8 cellular contexts compared by ENCODE assay signal in genomic region chr1:225817611-225818061, GRCh38. TPM values are rescaled to one million over a fixed set of nuclear protein-coding genes. Genes with fewer than 3 reads are reported as not detected.
DNase-seq lines count a peak whose midpoint lies in the region; ATAC-seq and TF ChIP-seq lines count a peak whose summit lies in the region.

No MANE protein-coding gene starts in this region.

- no peak overlapping the region for H3K4me3 Mint-ChIP-seq in activated CD4-positive, alpha-beta T cell treated with anti-CD3 and anti-CD28 coated beads for 36 hours
- H3K4me3 Mint-ChIP-seq in WTC11: no peak overlapping the region
- H3K4me3 Mint-ChIP-seq in progenitor cell of endocrine pancreas (ENCODE audit: low read depth): no peak overlapping the region

- ATAC-seq in activated CD4-positive, alpha-beta T cell treated with anti-CD3 and anti-CD28 coated beads for 36 hours: peak; percentile 47
- peak; percentile 27 for ATAC-seq in WTC11
- ATAC-seq in Right ventricle myocardium superior (ENCODE audit: poor library complexity): peak; percentile 54
- ATAC-seq in HG03097 (IDR thresholded peaks at IDR 0.05; ENCODE audit: low FRiP score, unreplicated experiment): no peak

- no peaks in the 10 kb centered on the region for H3K27me3 Mint-ChIP-seq in activated CD4-positive, alpha-beta T cell treated with anti-CD3 and anti-CD28 coated beads for 36 hours
- H3K27me3 Mint-ChIP-seq in WTC11 (ENCODE audit: low read depth): no peaks in the 10 kb centered on the region; the same call in 1 of the 2 replicates
- H3K27me3 Mint-ChIP-seq in progenitor cell of endocrine pancreas: no peaks in the 10 kb centered on the region

- intact Hi-C loops in activated CD4-positive, alpha-beta T cell treated with anti-CD3 and anti-CD28 coated beads for 36 hours (cut with DNase I, micrococcal nuclease): no loop called here
- intact Hi-C loops in Right ventricle myocardium superior (cut with DNase I): no loop called here

- H3K9me3 Mint-ChIP-seq in activated CD4-positive, alpha-beta T cell treated with anti-CD3 and anti-CD28 coated beads for 36 hours (ENCODE audit: low read depth): no peaks in the 10 kb centered on the region
- H3K9me3 Mint-ChIP-seq in WTC11 (no peaks in the 10 kb centered on the region), progenitor cell of endocrine pancreas (ENCODE audit: low read depth) (no peaks in the 10 kb centered on the region)

- no peaks in the 10 kb centered on the region for H3K36me3 Mint-ChIP-seq in activated CD4-positive, alpha-beta T cell treated with anti-CD3 and anti-CD28 coated beads for 36 hours (ENCODE audit: low read depth)
- H3K36me3 Mint-ChIP-seq in WTC11: peaks cover 10% of the 10 kb centered on the region
- peaks cover 8% of the 10 kb centered on the region for H3K36me3 Mint-ChIP-seq in progenitor cell of endocrine pancreas (ENCODE audit: insufficient read depth)

- H3K27ac Mint-ChIP-seq in activated CD4-positive, alpha-beta T cell treated with anti-CD3 and anti-CD28 coated beads for 36 hours: no peak overlapping the region
- H3K27ac Mint-ChIP-seq in WTC11 (peak overlapping the region; percentile 71), progenitor cell of endocrine pancreas (peak overlapping the region; percentile 39)

- TF ChIP-seq CTCF in WTC11 (IDR thresholded peaks at IDR 0.05) (no peak), progenitor cell of endocrine pancreas (IDR thresholded peaks at IDR 0.05; ENCODE audit: unreplicated experiment) (no peak)

- peaks cover 3% of the 10 kb centered on the region for H3K4me1 Mint-ChIP-seq in activated CD4-positive, alpha-beta T cell treated with anti-CD3 and anti-CD28 coated beads for 36 hours
- H3K4me1 Mint-ChIP-seq in WTC11 (peaks cover 49% of the 10 kb centered on the region), progenitor cell of endocrine pancreas (ENCODE audit: low read depth) (peaks cover 31% of the 10 kb centered on the region)

- POLR2A ChIA-PET in activated CD4-positive, alpha-beta T cell treated with anti-CD3 and anti-CD28 coated beads for 36 hours (lab: Charles Lee): no interaction called here
- POLR2A ChIA-PET in WTC11 (lab: Charles Lee): interaction anchor here (1.0 to 1.2 kb wide), 2 partner anchors 40 kb away, joined by 4 to 5 read pairs; partner anchors contain the start of gene SRP9

- no peak for DNase-seq in activated CD4-positive, alpha-beta T cell treated with anti-CD3 and anti-CD28 coated beads for 36 hours
- no peak for DNase-seq in activated CD4-positive, alpha-beta T cell treated with anti-CD3 and anti-CD28 coated beads, Interleukin-2, amount 50 U/mL, for 1 hour
- DNase-seq in WTC11 (ENCODE audit: low spot score) (no peak), Right ventricle myocardium superior (peak; percentile 81), progenitor cell of endocrine pancreas (ENCODE audit: low spot score, unreplicated experiment) (no peak), cortex of kidney (lab: John Stamatoyannopoulos, UW) (no peak)
- DNase-seq in activated CD4-positive, alpha-beta T cell treated with anti-CD3 and anti-CD28 coated beads for 4 hours: no peak

- CTCF ChIA-PET in activated CD4-positive, alpha-beta T cell treated with anti-CD3 and anti-CD28 coated beads for 36 hours (lab: Charles Lee): no interaction called here
- CTCF ChIA-PET in WTC11 (lab: Charles Lee): interaction anchor here (0.9 to 3.5 kb wide), 5 partner anchors 31 to 342 kb away, joined by 3 to 21 read pairs (median 4); partner anchors contain the start of gene SRP9

TF ChIP-seq in WTC11, 78 proteins besides CTCF, POLR2A, EP300 and RAD21:
- TF ChIP-seq NFYB (CRISPR knock-in tag; conservative IDR thresholded peaks at IDR 0.05; ENCODE audit: low read depth) (no peak), NFE2L1 (CRISPR knock-in tag; IDR thresholded peaks at IDR 0.05) (peak; percentile 83; the same call in 1 of the 2 replicates)

RNA-seq across cellular contexts. Expression of gene EPHX1, which starts 7.7 kb away (rescaled TPM):
- 1 to 10 TPM; 2.5 to 2.6 TPM for total RNA-seq in activated CD4-positive, alpha-beta T cell treated with anti-CD3 and anti-CD28 coated beads for 36 hours
- total RNA-seq in WTC11 (2021) (60.9 to 66.2 TPM (median 64.4 TPM) in 3 replicates), Right ventricle myocardium superior (68.6 TPM), progenitor cell of endocrine pancreas (41.2 and 41.5 TPM in 2 replicates)

RNA-seq across cellular contexts. Expression of gene SRP9, which starts 40.0 kb away (rescaled TPM):
- 100 to 1,000 TPM; 263 to 308 TPM for total RNA-seq in activated CD4-positive, alpha-beta T cell treated with anti-CD3 and anti-CD28 coated beads for 36 hours
- 374 to 395 TPM (median 375 TPM) in 3 replicates for total RNA-seq in WTC11 (2021)
- total RNA-seq in Right ventricle myocardium superior: 188 TPM
- total RNA-seq in progenitor cell of endocrine pancreas: 406 and 423 TPM in 2 replicates

Comparison
In these comparisons a context has a peak if more than half of its experiments do, and no peak if none do; other contexts are left out.
1. RNA of gene EPHX1, which starts 7.7 kb away (total RNA-seq): 68.6 TPM in Right ventricle myocardium superior (single experiment), 60.9 to 66.2 TPM in WTC11 and 41.2 to 41.5 TPM in progenitor cell of endocrine pancreas; 2.5 to 2.6 TPM in activated CD4-positive, alpha-beta T cell treated with anti-CD3 and anti-CD28 coated beads for 36 hours; every median in the first group is over 10 times any median in the second.